In genomic region chr16:55009581-55009980, GRCh38 we compare ENCODE assay signal across 5 cellular contexts.
"Had no signal": no experiment of that assay in that cellular context is flagged by ENCODE, and none has a peak within 500 bp of the region (broad histone marks: within the 10 kb centered on the region; RNA-seq: fewer than 3 reads in every experiment).

No MANE protein-coding gene starts in this region.

- H3K9me3 Mint-ChIP-seq: GM23338, H9 had no signal

- H3K4me3 Mint-ChIP-seq: GM23338, H9 had no signal

- H2AFZ ChIP-seq: GM23338 had no signal

- DNase-seq: H9, HCEC 1CT had no signal

- H3K27ac Mint-ChIP-seq: GM23338, H9 had no signal

- H3K27ac ChIP-seq: HL-60 had no signal

- ATAC-seq: GM23338, HepG2 had no signal

- H3K4me2 ChIP-seq: GM23338 had no signal

- H3K4me3 ChIP-seq: GM23338 had no signal

- H3K4me1 Mint-ChIP-seq: GM23338, H9 had no signal
